In the genomic region with DNA sequence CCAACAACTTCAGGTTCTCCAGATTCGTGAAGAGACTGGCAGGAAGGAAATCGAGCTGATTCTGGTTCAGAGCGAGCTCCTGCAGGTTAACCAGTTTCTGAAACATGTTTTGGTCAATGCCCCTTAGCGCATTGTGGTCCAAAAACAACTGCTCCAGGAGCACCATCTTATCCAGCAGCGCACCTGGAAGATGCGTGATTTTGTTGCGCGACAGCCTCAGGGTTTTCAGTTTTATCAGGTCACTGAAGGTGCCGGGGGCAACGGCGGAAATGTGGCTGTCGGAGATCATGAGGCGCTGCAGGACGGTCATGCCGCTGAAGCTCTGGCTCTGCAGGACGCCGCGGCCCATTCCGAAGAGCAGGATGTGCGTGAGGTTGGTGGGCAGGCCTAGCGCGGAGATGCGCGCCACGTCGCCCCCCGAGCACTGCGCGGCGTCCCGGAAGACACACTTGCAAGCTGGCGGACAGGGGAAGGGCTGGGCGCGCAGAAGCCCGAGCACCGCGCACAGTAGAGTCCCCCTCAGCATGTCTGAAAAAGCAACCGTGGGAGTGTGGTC, we compare ENCODE assay signal across 9 cellular contexts. TPM values are rescaled to one million over a fixed set of nuclear protein-coding genes. Genes with fewer than 3 reads are reported as not detected.
DNase-seq lines count a peak whose midpoint lies in the region; ATAC-seq, FAIRE-seq and TF ChIP-seq lines count a peak whose summit lies in the region.
"Had no signal": no experiment of that assay in that cellular context is flagged by ENCODE, and none has a peak within 500 bp of the region (broad histone marks: within the 10 kb centered on the region; RNA-seq: fewer than 3 reads in every experiment).

No MANE protein-coding gene starts in this region.

- H3K9me3 ChIP-seq in BLaER1 treated with 17β-estradiol and CSF1 and Interleukin-3, amounts not matched to agents 10 nM and 100 nM (replicated peaks in 1 of 11): no peaks in the 10 kb centered on the region; a peak in 1 of 22 replicates

- FAIRE-seq in bronchial epithelial cell (lab: Jason Lieb, UNC): no peak

- H3K4me3 Mint-ChIP-seq in T-cell: peak overlapping the region; percentile 82 to 95 (median 88)
- peak overlapping the region; percentile 75 to 89 (median 86) for H3K4me3 Mint-ChIP-seq in naive B cell

- peak in 26 of 34 experiments; percentile 10 to 60 (median 27) for DNase-seq in T-cell
- DNase-seq in bronchial epithelial cell (ENCODE audit: low read depth): peak; percentile 1
- DNase-seq in naive B cell: no peak
- no peak for DNase-seq in NCI-H69 (lab: John Stamatoyannopoulos, UW)
- DNase-seq in glomerular visceral epithelial cell (ENCODE audit: extremely low spot score): no peak
- no peak for DNase-seq in kidney glomerular epithelial cell (lab: John Stamatoyannopoulos, UW)
- DNase-seq: SW 1271 had no signal

- no peak for TF ChIP-seq CTCF in bronchial epithelial cell (IDR thresholded peaks at IDR 0.05; ENCODE audit: insufficient read depth, low read length, severe bottlenecking)

- peak overlapping the region in 7 of 11 experiments; percentile 60 to 87 (median 80); a peak in 12 of 22 replicates for H3K27ac ChIP-seq in BLaER1 treated with 17β-estradiol and CSF1 and Interleukin-3, amounts not matched to agents 10 nM and 100 nM

- POLR2A ChIA-PET in T-cell (lab: Charles Lee): interaction anchor here in 1 of 2 donors (0.6 kb wide), 2 partner anchors 15 to 117 kb away, joined by 5 to 6 read pairs; no protein-coding TSS in a partner anchor

- H3K4me2 ChIP-seq in BLaER1 treated with 17β-estradiol and CSF1 and Interleukin-3, amounts not matched to agents 10 nM and 100 nM: peak overlapping the region; percentile 93 to 99 (median 98)

- peak overlapping the region in 9 of 11 experiments; percentile 59 to 78 (median 69); a peak in 15 of 22 replicates for H3K9ac ChIP-seq in BLaER1 treated with 17β-estradiol and CSF1 and Interleukin-3, amounts not matched to agents 10 nM and 100 nM

- H3K27me3 Mint-ChIP-seq in T-cell (peaks cover 0 to 19% of the 10 kb centered on the region in 2 donors), naive B cell (peaks cover 30 to 57% (median 39%) of the 10 kb centered on the region in 3 donors)

- CTCF ChIA-PET in T-cell (lab: Charles Lee): interaction anchor here (0.7 to 3.0 kb wide), 4 partner anchors 10 to 54 kb away, joined by 3 to 10 read pairs (median 4); no protein-coding TSS in a partner anchor

- peak overlapping the region; percentile 86 to 94 for H3K27ac Mint-ChIP-seq in T-cell
- no peak overlapping the region for H3K27ac Mint-ChIP-seq in naive B cell

- peaks cover 17 to 41% (median 26%) of the 10 kb centered on the region in 11 experiments for H3K27me3 ChIP-seq in BLaER1 treated with 17β-estradiol and CSF1 and Interleukin-3, amounts not matched to agents 10 nM and 100 nM
- H3K27me3 ChIP-seq in bronchial epithelial cell (ENCODE audit: control insufficient read depth, insufficient read depth, low read length): peaks cover 13% of the 10 kb centered on the region

- H3K9me3 Mint-ChIP-seq in T-cell (no peaks in the 10 kb centered on the region), naive B cell (no peaks in the 10 kb centered on the region)

- ATAC-seq in T-cell (replicated peaks in 1 of 4) (peak; percentile 13 to 64 (median 56)), naive B cell (ENCODE audit: low read depth in 2 of 2) (peak; percentile 33 to 39), HG03135 (IDR thresholded peaks at IDR 0.05; ENCODE audit: unreplicated experiment) (no peak)

- H3K36me3 Mint-ChIP-seq in T-cell (no peaks in the 10 kb centered on the region), naive B cell (no peaks in the 10 kb centered on the region)

- peaks cover 0 to 10% (median 0%) of the 10 kb centered on the region in 11 experiments; a peak in 4 of 22 replicates for H3K36me3 ChIP-seq in BLaER1 treated with 17β-estradiol and CSF1 and Interleukin-3, amounts not matched to agents 10 nM and 100 nM
- H3K36me3 ChIP-seq in bronchial epithelial cell (ENCODE audit: control insufficient read depth, insufficient read depth, low read length): no peaks in the 10 kb centered on the region

- H3K4me3 ChIP-seq in BLaER1 treated with 17β-estradiol and CSF1 and Interleukin-3, amounts not matched to agents 10 nM and 100 nM: peak overlapping the region; percentile 46 to 69 (median 56)
- no peak overlapping the region for H3K4me3 ChIP-seq in bronchial epithelial cell (ENCODE audit: low read depth, low read length)

- H4K20me1 ChIP-seq in BLaER1 treated with 17β-estradiol and CSF1 and Interleukin-3, amounts not matched to agents 10 nM and 100 nM: peaks cover 0 to 24% (median 0%) of the 10 kb centered on the region in 11 experiments; a peak in 5 of 22 replicates

- H3K4me1 Mint-ChIP-seq in T-cell (peaks cover 45 to 56% (median 55%) of the 10 kb centered on the region in 3 donors), naive B cell (peaks cover 23 to 34% (median 30%) of the 10 kb centered on the region in 3 donors)

- peaks cover 47 to 78% (median 63%) of the 10 kb centered on the region in 10 experiments for H3K4me1 ChIP-seq in BLaER1 treated with 17β-estradiol and CSF1 and Interleukin-3, amounts not matched to agents 10 nM and 100 nM

RNA-seq across cellular contexts. Expression of gene GP5, which starts 1.2 kb away (rescaled TPM):
- 1 to 10 TPM; 5.1 to 8.4 (median 6.3) TPM for total RNA-seq in T-cell
- under 0.01 TPM in 2 replicates for total RNA-seq in bronchial epithelial cell
- polyA plus RNA-seq in naive B cell (ENCODE audit: low read depth in 6 of 6): under 1 TPM in 2 of 6 donors, not detected in 4; 0.17 to 0.21 TPM

RNA-seq across cellular contexts. Expression of gene LRRC15, which starts 28.3 kb away (rescaled TPM):
- total RNA-seq in T-cell: not detected
- not detected in 2 replicates for total RNA-seq in bronchial epithelial cell
- polyA plus RNA-seq in naive B cell (ENCODE audit: low read depth in 6 of 6): not detected

RNA-seq across cellular contexts. Expression of gene CPN2, which starts 46.7 kb away (rescaled TPM):
- total RNA-seq in T-cell: under 1 TPM in 2 of 5 donors, not detected in 3; 0.12 to 0.13 TPM
- not detected in 2 replicates for total RNA-seq in bronchial epithelial cell
- polyA plus RNA-seq in naive B cell (ENCODE audit: low read depth in 6 of 6): not detected

Comparison
In these comparisons a context has a peak if more than half of its experiments do, and no peak if none do; other contexts are left out.
1. DNase-seq: peak in T-cell (26 of 34) and bronchial epithelial cell (single experiment); none in naive B cell (single experiment), NCI-H69 (single experiment), glomerular visceral epithelial cell (single experiment) and kidney glomerular epithelial cell (single experiment).
2. H3K27ac Mint-ChIP-seq: peak in T-cell (2 of 2); none in naive B cell (0 of 6).